ENCODE assay signal across 10 cellular contexts in genomic region chr11:88508558-88508807, GRCh38.
DNase-seq lines count a peak whose midpoint lies in the region; ATAC-seq, FAIRE-seq and TF ChIP-seq lines count a peak whose summit lies in the region.
"Had no signal": no experiment of that assay in that cellular context is flagged by ENCODE, and none has a peak within 500 bp of the region (broad histone marks: within the 10 kb centered on the region; RNA-seq: fewer than 3 reads in every experiment).

No MANE protein-coding gene starts in this region.

- TF ChIP-seq CTCF in kidney (IDR thresholded peaks at IDR 0.05; ENCODE audit: borderline replicate concordance, extremely low read depth, insufficient read depth): no peak
- TF ChIP-seq CTCF in stomach (IDR thresholded peaks at IDR 0.05): no peak

- peaks cover 7 to 45% (median 23%) of the 10 kb centered on the region in 3 donors for H3K27me3 ChIP-seq in stomach

- ATAC-seq in GM21786 (IDR thresholded peaks at IDR 0.05; ENCODE audit: unreplicated experiment): no peak

- H3K9ac ChIP-seq in kidney (ENCODE audit: low read length in 2 of 2): no peak overlapping the region

- H3K4me1 Mint-ChIP-seq in activated naive CD8-positive, alpha-beta T cell (ENCODE audit: low read depth): peaks cover 10% of the 10 kb centered on the region

- H3K4me1 ChIP-seq in kidney (ENCODE audit: control insufficient read depth in 1 of 2, insufficient read depth in 1 of 2, low read depth in 1 of 2, low read length in 2 of 2): peaks cover 0 to 7% of the 10 kb centered on the region in 2 donors
- peaks cover 11 to 14% (median 13%) of the 10 kb centered on the region in 4 donors for H3K4me1 ChIP-seq in stomach

- no peak overlapping the region for H3K27ac Mint-ChIP-seq in activated naive CD8-positive, alpha-beta T cell

- no peak overlapping the region for H3K27ac ChIP-seq in kidney (ENCODE audit: low read depth in 2 of 2, low read length in 2 of 2)
- no peak overlapping the region for H3K27ac ChIP-seq in stomach

- no peaks in the 10 kb centered on the region for H3K9me3 ChIP-seq in kidney (ENCODE audit: control insufficient read depth in 1 of 2, low read length in 2 of 2)
- H3K9me3 ChIP-seq in stomach: no peaks in the 10 kb centered on the region

- H3K9me3 Mint-ChIP-seq in activated naive CD8-positive, alpha-beta T cell (ENCODE audit: low read depth): no peaks in the 10 kb centered on the region

- no peak for TF ChIP-seq EP300 in stomach (IDR thresholded peaks at IDR 0.05)

- H3K36me3 ChIP-seq in kidney (ENCODE audit: control insufficient read depth in 1 of 2, insufficient read depth in 2 of 2, low read length in 2 of 2) (no peaks in the 10 kb centered on the region), stomach (no peaks in the 10 kb centered on the region)

- H3K27me3 Mint-ChIP-seq in activated naive CD8-positive, alpha-beta T cell: peaks cover 35% of the 10 kb centered on the region

- peak; percentile 59 for DNase-seq in activated CD8-positive, alpha-beta memory T cell treated with anti-CD3 and anti-CD28 coated beads for 24 hours
- no peak for DNase-seq in activated CD8-positive, alpha-beta memory T cell treated with anti-CD3 and anti-CD28 coated beads, Interleukin-2, amount 50 U/mL, for 4 hours
- peak; percentile 65 for DNase-seq in kidney
- DNase-seq in stomach: no peak
- DNase-seq in DMS 273 (lab: John Stamatoyannopoulos, UW; ENCODE audit: unreplicated experiment): no peak
- no peak for DNase-seq in NCI-H1694 treated with DMSO at 0.1 percent for 48 hours (lab: John Stamatoyannopoulos, UW)
- DNase-seq: AML-193, NCI-H524 treated with DMSO at 0.1 percent for 48 hours had no signal

- intact Hi-C loops in kidney (cut with DNase I): no loop called here
- intact Hi-C loops in stomach (cut with DNase I; ENCODE audit: low total_unique reads): no loop called here

- H3K36me3 Mint-ChIP-seq in activated naive CD8-positive, alpha-beta T cell: no peaks in the 10 kb centered on the region

- peak overlapping the region; percentile 81 for H3K4me3 Mint-ChIP-seq in activated naive CD8-positive, alpha-beta T cell

- WGBS in stomach, 5 donors: 11 to 35% (median 12%) methylated on average over 7 to 22 of the region's 22 CpGs

- FAIRE-seq in kidney (lab: Jason Lieb, UNC): no peak

- H3K4me3 ChIP-seq in kidney (ENCODE audit: low read length in 2 of 2) (peak overlapping the region; percentile 40 to 42), stomach (peak overlapping the region; percentile 31 to 53 (median 41))

- TF ChIP-seq POLR2A in stomach (IDR thresholded peaks at IDR 0.05): no peak

Comparison
In these comparisons a context has a peak if more than half of its experiments do, and no peak if none do; other contexts are left out.
1. DNase-seq: peak in activated CD8-positive, alpha-beta memory T cell treated with anti-CD3 and anti-CD28 coated beads for 24 hours (single experiment) and kidney (single experiment); none in activated CD8-positive, alpha-beta memory T cell treated with anti-CD3 and anti-CD28 coated beads, Interleukin-2, amount 50 U/mL, for 4 hours (single experiment), stomach (single experiment), DMS 273 (single experiment) and NCI-H1694 treated with DMSO at 0.1 percent for 48 hours (single experiment).